Comparison of ENCODE assay signal across 18 cellular contexts in the genomic region with DNA sequence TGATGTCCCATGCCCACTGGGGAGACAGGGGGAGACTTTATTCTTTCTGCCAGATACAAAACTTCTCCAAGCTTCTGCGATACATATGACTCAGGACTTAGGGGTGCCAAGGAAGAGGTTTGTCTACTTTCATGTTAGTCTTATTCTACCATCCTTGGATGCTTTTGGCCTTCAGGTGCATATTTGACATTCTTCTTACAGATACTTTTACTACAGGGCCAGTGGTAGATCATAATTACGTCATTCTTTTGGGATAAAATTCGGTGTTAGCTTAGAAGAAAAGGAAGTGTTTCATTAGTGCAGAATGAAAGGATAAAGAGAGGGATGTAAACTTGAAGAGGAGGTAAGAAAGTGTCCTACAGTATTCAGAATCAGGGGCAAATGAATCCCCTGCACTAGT.
DNase-seq lines count a peak whose midpoint lies in the region; ATAC-seq and TF ChIP-seq lines count a peak whose summit lies in the region.
"Had no signal": no experiment of that assay in that cellular context is flagged by ENCODE, and none has a peak within 500 bp of the region (broad histone marks: within the 10 kb centered on the region; RNA-seq: fewer than 3 reads in every experiment).

No MANE protein-coding gene starts in this region.

- no peak overlapping the region for H3K27ac ChIP-seq in right atrium auricular region
- H3K27ac ChIP-seq in PC-3 (ENCODE audit: low read length) = no peak overlapping the region
- H3K27ac ChIP-seq: HL-60 had no signal

- H3K79me2 ChIP-seq in PC-3 (ENCODE audit: low read length) = no peaks in the 10 kb centered on the region

- H3K4me2 ChIP-seq in PC-3 (ENCODE audit: low read length) = no peak overlapping the region

- H3K36me3 ChIP-seq in right atrium auricular region (no peaks in the 10 kb centered on the region), PC-3 (ENCODE audit: low read depth, low read length) (no peaks in the 10 kb centered on the region)

- DNase-seq in AG10803 (ENCODE audit: low read depth) (peak; percentile 49), GM03348 (ENCODE audit: low spot score) (peak; percentile 6), HT1080 (ENCODE audit: low read depth) (peak; percentile 1), fibroblast of the aortic adventitia (ENCODE audit: low read depth) (peak; percentile 7), right atrium auricular region (ENCODE audit: low spot score) (no peak), PC-3 (no peak), UCSD-AML1 (lab: John Stamatoyannopoulos, UW; ENCODE audit: unreplicated experiment) (no peak)
- no peak for DNase-seq in activated naive CD8-positive, alpha-beta T cell treated with anti-CD3 and anti-CD28 coated beads, Interleukin-2, amount 50 U/mL, for 24 hours
- DNase-seq: 8988T; C1 segment of cervical spinal cord; CD4-positive, alpha-beta memory T cell; DMS79; GDM1; H7; IMR-90; KG1 had no signal

- no peak overlapping the region for H3K27ac Mint-ChIP-seq in activated naive CD8-positive, alpha-beta T cell treated with anti-CD3 and anti-CD28 coated beads, Interleukin-2, amount 50 U/mL, for 24 hours
- H3K27ac Mint-ChIP-seq: B cell; CD4-positive, alpha-beta memory T cell had no signal

- no peaks in the 10 kb centered on the region for H3F3A ChIP-seq in PC-3 (ENCODE audit: low read length, unreplicated experiment)

- no peaks in the 10 kb centered on the region for H3K9me3 Mint-ChIP-seq in activated naive CD8-positive, alpha-beta T cell treated with anti-CD3 and anti-CD28 coated beads, Interleukin-2, amount 50 U/mL, for 24 hours
- H3K9me3 Mint-ChIP-seq: CD4-positive, alpha-beta memory T cell had no signal

- no peaks in the 10 kb centered on the region for H3K4me1 Mint-ChIP-seq in activated naive CD8-positive, alpha-beta T cell treated with anti-CD3 and anti-CD28 coated beads, Interleukin-2, amount 50 U/mL, for 24 hours
- H3K4me1 Mint-ChIP-seq: B cell; CD4-positive, alpha-beta memory T cell had no signal

- POLR2A ChIA-PET in PC-3 (lab: Charles Lee; ENCODE audit: unreplicated experiment) = no interaction called here

- no peaks in the 10 kb centered on the region for H3K4me1 ChIP-seq in right atrium auricular region
- no peaks in the 10 kb centered on the region for H3K4me1 ChIP-seq in PC-3 (ENCODE audit: insufficient read depth, low read length)

- intact Hi-C loops in PC-3 (cut with micrococcal nuclease) = no loop called here

- no peak overlapping the region for H3K4me3 Mint-ChIP-seq in activated naive CD8-positive, alpha-beta T cell treated with anti-CD3 and anti-CD28 coated beads, Interleukin-2, amount 50 U/mL, for 24 hours
- H3K4me3 Mint-ChIP-seq: B cell; CD4-positive, alpha-beta memory T cell had no signal

- BruUV-seq in PC-3 (replicated peaks; lab: Mats Ljungman, UMichigan) = no TSS peak

- no peak overlapping the region for H3K9ac ChIP-seq in PC-3 (ENCODE audit: low read length)

- TF ChIP-seq CTCF in AG10803 (conservative IDR thresholded peaks at IDR 0.05; ENCODE audit: low read length) (no peak), fibroblast of the aortic adventitia (IDR thresholded peaks at IDR 0.05; ENCODE audit: insufficient read depth, low read length) (no peak), right atrium auricular region (IDR thresholded peaks at IDR 0.05) (no peak), PC-3 (conservative IDR thresholded peaks at IDR 0.05; ENCODE audit: low read depth, low read length) (no peak)

- H3K9me3 ChIP-seq in right atrium auricular region (no peaks in the 10 kb centered on the region), PC-3 (ENCODE audit: low read length) (no peaks in the 10 kb centered on the region)

- CTCF ChIA-PET in PC-3 (lab: Charles Lee) = no interaction called here

- no peak for ATAC-seq in activated naive CD8-positive, alpha-beta T cell treated with anti-CD3 and anti-CD28 coated beads, Interleukin-2, amount 50 U/mL, for 24 hours
- no peak for ATAC-seq in PC-3

- H3K9me2 ChIP-seq in PC-3 (replicated peaks; ENCODE audit: low read length) = no peaks in the 10 kb centered on the region

- H4K20me1 ChIP-seq in PC-3 (ENCODE audit: low read length) = no peaks in the 10 kb centered on the region

- no peaks in the 10 kb centered on the region for H3K27me3 Mint-ChIP-seq in activated naive CD8-positive, alpha-beta T cell treated with anti-CD3 and anti-CD28 coated beads, Interleukin-2, amount 50 U/mL, for 24 hours
- H3K27me3 Mint-ChIP-seq: B cell had no signal

- H3K4me3 ChIP-seq in AG10803 (ENCODE audit: low read length) (no peak overlapping the region), fibroblast of the aortic adventitia (ENCODE audit: low read depth, low read length) (no peak overlapping the region), right atrium auricular region (no peak overlapping the region), PC-3 (ENCODE audit: low read length) (no peak overlapping the region)

- no peak overlapping the region for H2AFZ ChIP-seq in PC-3 (ENCODE audit: low read length)

- no peaks in the 10 kb centered on the region for H3K27me3 ChIP-seq in right atrium auricular region
- H3K27me3 ChIP-seq in PC-3 (ENCODE audit: low read length) = no peaks in the 10 kb centered on the region

- no peaks in the 10 kb centered on the region for H3K36me3 Mint-ChIP-seq in activated naive CD8-positive, alpha-beta T cell treated with anti-CD3 and anti-CD28 coated beads, Interleukin-2, amount 50 U/mL, for 24 hours (ENCODE audit: low read depth)
- H3K36me3 Mint-ChIP-seq: CD4-positive, alpha-beta memory T cell had no signal

Comparison
In these comparisons a context has a peak if more than half of its experiments do, and no peak if none do; other contexts are left out.
1. DNase-seq: peak in AG10803 (single experiment), GM03348 (single experiment), HT1080 (single experiment) and fibroblast of the aortic adventitia (single experiment); none in activated naive CD8-positive, alpha-beta T cell treated with anti-CD3 and anti-CD28 coated beads, Interleukin-2, amount 50 U/mL, for 24 hours (single experiment), right atrium auricular region (single experiment), PC-3 (single experiment) and UCSD-AML1 (single experiment).